ENCODE assay signal across 21 cellular contexts in the genomic region with DNA sequence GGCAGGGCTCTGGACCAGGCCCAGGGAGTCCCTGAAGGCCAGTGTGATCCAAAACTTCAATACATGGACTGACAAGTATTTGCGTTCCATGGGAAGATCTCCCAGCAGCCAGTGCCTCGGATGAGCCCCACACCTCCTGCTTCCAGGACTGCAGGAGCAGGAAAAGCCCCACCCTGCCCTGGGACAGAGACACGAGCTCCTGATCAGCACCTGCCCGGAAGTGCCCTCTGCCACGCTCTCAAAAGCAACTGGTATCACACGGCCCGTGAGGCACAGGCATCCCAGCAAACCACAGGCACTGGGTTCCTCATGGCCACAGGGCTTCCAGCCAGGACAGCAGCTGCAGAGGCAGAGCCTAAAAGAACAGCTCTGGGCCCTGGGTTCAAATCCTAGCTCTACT. TPM values are rescaled to one million over a fixed set of nuclear protein-coding genes. Genes with fewer than 3 reads are reported as not detected.
DNase-seq lines count a peak whose midpoint lies in the region; TF ChIP-seq lines count a peak whose summit lies in the region.
"Had no signal": no experiment of that assay in that cellular context is flagged by ENCODE, and none has a peak within 500 bp of the region (broad histone marks: within the 10 kb centered on the region; RNA-seq: fewer than 3 reads in every experiment).

No MANE protein-coding gene starts in this region.

- no peak overlapping the region for H2BK120ac ChIP-seq in trophoblast cell (ENCODE audit: insufficient read depth, low read length, poor library complexity)

- no peak overlapping the region for H3K27ac ChIP-seq in SJCRH30
- peak overlapping the region; percentile 12 to 16 for H3K27ac ChIP-seq in mucosa of rectum (ENCODE audit: low read depth in 2 of 2, low read length in 2 of 2)
- peak overlapping the region in 1 of 4 donors; percentile 65 for H3K27ac ChIP-seq in transverse colon
- no peak overlapping the region for H3K27ac ChIP-seq in GM23248
- H3K27ac ChIP-seq in trophoblast cell (ENCODE audit: low read depth, low read length): no peak overlapping the region
- H3K27ac ChIP-seq: HL-60, SJSA1 had no signal

- H3K4me1 ChIP-seq in SJCRH30: peaks cover 13% of the 10 kb centered on the region
- peaks cover 29 to 33% of the 10 kb centered on the region in 2 donors for H3K4me1 ChIP-seq in mucosa of rectum (ENCODE audit: control insufficient read depth in 2 of 2, insufficient read depth in 2 of 2, low read length in 2 of 2)
- peaks cover 0 to 27% (median 18%) of the 10 kb centered on the region in 4 donors for H3K4me1 ChIP-seq in transverse colon
- no peaks in the 10 kb centered on the region for H3K4me1 ChIP-seq in GM23248 (ENCODE audit: insufficient read depth)
- peaks cover 0 to 2% of the 10 kb centered on the region in 2 experiments for H3K4me1 ChIP-seq in trophoblast cell (ENCODE audit: control insufficient read depth in 1 of 2, insufficient read depth in 2 of 2, low read length in 2 of 2)

- no peak overlapping the region for H2BK12ac ChIP-seq in trophoblast cell (ENCODE audit: low read length)

- no peak overlapping the region for H4K12ac ChIP-seq in trophoblast cell (ENCODE audit: low read depth, low read length)

- H3K4me2 ChIP-seq in GM23248 (ENCODE audit: unreplicated experiment) (no peak overlapping the region), trophoblast cell (ENCODE audit: low read length) (no peak overlapping the region)

- H3K79me1 ChIP-seq in trophoblast cell (ENCODE audit: low read length): no peaks in the 10 kb centered on the region

- no peak overlapping the region for H2AFZ ChIP-seq in GM23248
- H2AFZ ChIP-seq in trophoblast cell (ENCODE audit: insufficient read depth, low read length, poor library complexity): no peak overlapping the region

- TF ChIP-seq CTCF in transverse colon (IDR thresholded peaks at IDR 0.05) (no peak), GM13976 (IDR thresholded peaks at IDR 0.05; ENCODE audit: borderline replicate concordance, control extremely low read depth, extremely low read depth, insufficient read depth, missing control alignments) (no peak)

- H3F3A ChIP-seq in GM23248 (ENCODE audit: insufficient read depth): no peaks in the 10 kb centered on the region

- in situ Hi-C loops in transverse colon (cut with MboI; ENCODE audit: low pct_ligation_motif_present in 1 of 4, low pct_unique_long_range_greater_than_20kb in 1 of 4, low sequenced_read_pairs in 3 of 4): loop anchor here (5.0 to 25.0 kb wide), 5 partner anchors 60 to 308 kb away; partner anchors contain the start of genes KCNAB2 (in 2 of the 4) and HES3 (in 1 of the 4)
- in situ Hi-C loops in GM23248 (cut with MboI): loop anchor here (25.0 kb wide), 1 partner anchor 283 kb away; no protein-coding TSS in a partner anchor
- in situ Hi-C loops in GM13976 (cut with MboI; ENCODE audit: low sequenced_read_pairs, unreplicated experiment): loop anchor here (5.0 to 10.0 kb wide), 2 partner anchors 60 to 98 kb away; no protein-coding TSS in a partner anchor

- H3K79me2 ChIP-seq in GM23248 (ENCODE audit: insufficient read depth) (no peaks in the 10 kb centered on the region), trophoblast cell (ENCODE audit: control insufficient read depth, insufficient read depth, low read length, poor library complexity) (no peaks in the 10 kb centered on the region)

- TF ChIP-seq EP300 in transverse colon (IDR thresholded peaks at IDR 0.05; ENCODE audit: low read depth): no peak

- H3K27me3 ChIP-seq in SJCRH30: no peaks in the 10 kb centered on the region
- H3K27me3 ChIP-seq in mucosa of rectum (ENCODE audit: control insufficient read depth in 2 of 2, insufficient read depth in 2 of 2, low read length in 2 of 2): no peaks in the 10 kb centered on the region
- H3K27me3 ChIP-seq in transverse colon: no peaks in the 10 kb centered on the region
- H3K27me3 ChIP-seq in GM23248 (replicated peaks; ENCODE audit: insufficient read depth): no peaks in the 10 kb centered on the region
- H3K27me3 ChIP-seq in trophoblast cell (ENCODE audit: insufficient read depth, low read length): no peaks in the 10 kb centered on the region
- H3K27me3 ChIP-seq: SJSA1 had no signal

- H3K36me3 ChIP-seq in SJCRH30 (no peaks in the 10 kb centered on the region), mucosa of rectum (ENCODE audit: control insufficient read depth in 2 of 2, insufficient read depth in 2 of 2, low read length in 2 of 2) (peaks cover 0 to 7% of the 10 kb centered on the region in 2 donors), transverse colon (no peaks in the 10 kb centered on the region), GM23248 (ENCODE audit: low read depth) (no peaks in the 10 kb centered on the region), trophoblast cell (ENCODE audit: control insufficient read depth in 1 of 2, insufficient read depth in 2 of 2, low read length in 2 of 2) (no peaks in the 10 kb centered on the region)

- H3K9ac ChIP-seq in mucosa of rectum (ENCODE audit: low read depth in 1 of 2, low read length in 2 of 2) (no peak overlapping the region), GM23248 (no peak overlapping the region), trophoblast cell (ENCODE audit: low read length) (no peak overlapping the region)

- no peak overlapping the region for H3K23ac ChIP-seq in trophoblast cell (ENCODE audit: low read length)

- intact Hi-C loops in transverse colon (cut with DNase I; ENCODE audit: low total_unique reads): no loop called here

- no peak overlapping the region for H3K18ac ChIP-seq in trophoblast cell (ENCODE audit: low read length)

- H3K9me2 ChIP-seq in GM23248 (ENCODE audit: insufficient read depth): no peaks in the 10 kb centered on the region

- TF ChIP-seq POLR2A in transverse colon (IDR thresholded peaks at IDR 0.05): no peak

- H4K91ac ChIP-seq in trophoblast cell (ENCODE audit: low read depth, low read length): no peak overlapping the region

- H3K9me3 ChIP-seq in SJCRH30 (replicated peaks) (no peaks in the 10 kb centered on the region), mucosa of rectum (ENCODE audit: control insufficient read depth in 2 of 2, low read length in 2 of 2) (no peaks in the 10 kb centered on the region), transverse colon (no peaks in the 10 kb centered on the region), GM23248 (ENCODE audit: low read depth) (no peaks in the 10 kb centered on the region), trophoblast cell (ENCODE audit: insufficient read depth, low read depth, low read length) (peaks cover 7% of the 10 kb centered on the region)

- DNase-seq in NCI-H1694 treated with DMSO at 0.1 percent for 48 hours (lab: John Stamatoyannopoulos, UW): peak; percentile 12
- no peak for DNase-seq in NCI-H1694 (lab: John Stamatoyannopoulos, UW)
- DNase-seq in SJCRH30: peak; percentile 60 to 63
- peak; percentile 53 for DNase-seq in transverse colon
- DNase-seq in GM23248: no peak
- no peak for DNase-seq in GM13976 (ENCODE audit: low spot score)
- DNase-seq in trophoblast cell: no peak
- DNase-seq: 8988T; C1 segment of cervical spinal cord; Calu3; CD8-positive, alpha-beta T cell; H7; KBM-7; NCI-H1092 treated with DMSO at 0.1 percent for 48 hours; NCI-H1436 treated with DMSO at 0.1 percent for 48 hours; NCI-H2029 treated with DMSO at 0.1 percent for 48 hours; NCI-H2171 treated with DMSO at 0.1 percent for 48 hours; NCI-H526 treated with DMSO at 0.1 percent for 48 hours had no signal

- no peak overlapping the region for H4K8ac ChIP-seq in trophoblast cell (ENCODE audit: low read depth, low read length)

- no peak overlapping the region for H2BK5ac ChIP-seq in trophoblast cell (ENCODE audit: low read depth, low read length, poor library complexity)

- no peak overlapping the region for H3K14ac ChIP-seq in trophoblast cell (ENCODE audit: low read length)

- H2AK5ac ChIP-seq in trophoblast cell (ENCODE audit: low read length): no peak overlapping the region

- H3K4me3 ChIP-seq in SJCRH30: no peak overlapping the region
- no peak overlapping the region for H3K4me3 ChIP-seq in mucosa of rectum (ENCODE audit: low read length in 2 of 2)
- H3K4me3 ChIP-seq in transverse colon: no peak overlapping the region
- H3K4me3 ChIP-seq in GM23248: no peak overlapping the region
- no peak overlapping the region for H3K4me3 ChIP-seq in trophoblast cell (ENCODE audit: low read depth, low read length)
- H3K4me3 ChIP-seq: SJSA1 had no signal

- no peaks in the 10 kb centered on the region for H4K20me1 ChIP-seq in GM23248 (ENCODE audit: insufficient read depth)

- H3K4ac ChIP-seq in trophoblast cell (ENCODE audit: low read depth, low read length): no peak overlapping the region

- 58% methylated on average over 7 of the region's 7 CpGs; no CpG with 5 or more reads in 1 of the 2 donors for WGBS in transverse colon (ENCODE audit: low coverage in 1 of 2), 2 donors
- 81 to 82% methylated on average over 7 of the region's 7 CpGs for WGBS in GM23248 (ENCODE audit: low coverage in 1 of 2, low lambda C conversion rate in 2 of 2, missing lambda C conversion rate in 2 of 2), 2 experiments
- no CpG with 5 or more reads among the region's 7 CpGs for WGBS in trophoblast cell (ENCODE audit: extremely low coverage, insufficient coverage, insufficient read length)

RNA-seq across cellular contexts. Expression of gene ACOT7, which starts 48.6 kb away (rescaled TPM):
- total RNA-seq in SJCRH30 (2014; rRNA removed; shearing (Covaris generic)): 51.2 and 51.8 TPM in 2 replicates
- 10 to 100 TPM in 3 of 4 donors, 1 to 10 TPM in 1; 5.6 to 55.0 (median 31.0) TPM for total RNA-seq in transverse colon
- total RNA-seq in GM23248 (2014; rRNA removed; shearing (Covaris generic)): 20.0 and 25.7 TPM in 2 replicates
- 74.7 and 79.2 TPM in 2 replicates for polyA plus RNA-seq in GM23248 (2016; fragmentation: Nextera tagmentation; extraction: Ambion mirVana)
- 30.7 and 31.4 TPM in 2 replicates for polyA plus RNA-seq in trophoblast cell (2013)

Comparison
In these comparisons a context has a peak if more than half of its experiments do, and no peak if none do; other contexts are left out.
1. DNase-seq: peak in NCI-H1694 treated with DMSO at 0.1 percent for 48 hours (single experiment), SJCRH30 (2 of 2) and transverse colon (single experiment); none in NCI-H1694 (single experiment), GM23248 (single experiment), GM13976 (single experiment) and trophoblast cell (0 of 2).
2. H3K27ac ChIP-seq: peak in mucosa of rectum (2 of 2); none in SJCRH30 (single experiment), GM23248 (single experiment) and trophoblast cell (single experiment).